ENCODE assay signal across 23 cellular contexts in genomic region chr3:188756241-188756640, GRCh38.
"Had no signal": no experiment of that assay in that cellular context is flagged by ENCODE, and none has a peak within 500 bp of the region (broad histone marks: within the 10 kb centered on the region; RNA-seq: fewer than 3 reads in every experiment).

No MANE protein-coding gene starts in this region.

- H3K4me3 Mint-ChIP-seq: activated CD4-positive, alpha-beta memory T cell treated with anti-CD3 and anti-CD28 coated beads for 36 hours; activated CD4-positive, alpha-beta T cell treated with anti-CD3 and anti-CD28 coated beads, Interleukin-2, amount 10 ng/mL, durations not matched to agents 7 days and 5 days; activated naive CD4-positive, alpha-beta T cell treated with anti-CD3 and anti-CD28 coated beads, Interleukin-2, amount 10 ng/mL, durations not matched to agents 7 days and 5 days; activated T-helper 17 cell treated with anti-CD3 and anti-CD28 coated beads, Interleukin-2, amount 50 U/mL, for 72 hours had no signal

- H3K27ac Mint-ChIP-seq: activated CD4-positive, alpha-beta memory T cell treated with anti-CD3 and anti-CD28 coated beads for 36 hours; activated CD4-positive, alpha-beta T cell treated with anti-CD3 and anti-CD28 coated beads, Interleukin-2, amount 10 ng/mL, durations not matched to agents 7 days and 5 days; activated naive CD4-positive, alpha-beta T cell treated with anti-CD3 and anti-CD28 coated beads, Interleukin-2, amount 10 ng/mL, durations not matched to agents 7 days and 5 days; activated T-helper 17 cell treated with anti-CD3 and anti-CD28 coated beads, Interleukin-2, amount 50 U/mL, for 72 hours had no signal

- DNase-seq: activated CD4-positive, alpha-beta memory T cell treated with anti-CD3 and anti-CD28 coated beads for 36 hours; activated CD4-positive, alpha-beta T cell treated with anti-CD3 and anti-CD28 coated beads, Interleukin-2, amount 10 ng/mL, durations not matched to agents 7 days and 5 days; activated CD4-positive, CD25-positive, alpha-beta regulatory T cell; activated CD8-positive, alpha-beta memory T cell treated with anti-CD3 and anti-CD28 coated beads for 24 hours; activated gamma-delta T cell; activated naive CD4-positive, alpha-beta T cell treated with anti-CD3 and anti-CD28 coated beads, Interleukin-2, amount 10 ng/mL, durations not matched to agents 7 days and 5 days; activated T-cell treated with anti-CD3 and anti-CD28 coated beads, Interleukin-2, amount 50 U/mL, for 48 hours; aorta; caudate nucleus; MM.1S; NCI-H1105 treated with DMSO at 0.1 percent for 48 hours; NCI-H1436 treated with DMSO at 0.1 percent for 48 hours; NCI-H187; NCI-H2081; NCI-H510A treated with DMSO at 0.1 percent for 48 hours; NCI-H69; NK-92 treated with Interleukin-12 subunit alpha and Interleukin-12 subunit beta, amount 100 ng/mL, for 24 hours; PC-9; SHP77 treated with DMSO at 0.1 percent for 48 hours; T-helper 2 cell; T1000 had no signal

- H3K27me3 ChIP-seq: breast epithelium had no signal

- H3K27me3 Mint-ChIP-seq: activated CD4-positive, alpha-beta memory T cell treated with anti-CD3 and anti-CD28 coated beads for 36 hours; activated CD4-positive, alpha-beta T cell treated with anti-CD3 and anti-CD28 coated beads, Interleukin-2, amount 10 ng/mL, durations not matched to agents 7 days and 5 days; activated naive CD4-positive, alpha-beta T cell treated with anti-CD3 and anti-CD28 coated beads, Interleukin-2, amount 10 ng/mL, durations not matched to agents 7 days and 5 days; activated T-helper 17 cell treated with anti-CD3 and anti-CD28 coated beads, Interleukin-2, amount 50 U/mL, for 72 hours had no signal

- H3K4me3 ChIP-seq: breast epithelium, PC-9 had no signal

- H3K9me3 Mint-ChIP-seq: activated CD4-positive, alpha-beta memory T cell treated with anti-CD3 and anti-CD28 coated beads for 36 hours; activated CD4-positive, alpha-beta T cell treated with anti-CD3 and anti-CD28 coated beads, Interleukin-2, amount 10 ng/mL, durations not matched to agents 7 days and 5 days; activated naive CD4-positive, alpha-beta T cell treated with anti-CD3 and anti-CD28 coated beads, Interleukin-2, amount 10 ng/mL, durations not matched to agents 7 days and 5 days; activated T-helper 17 cell treated with anti-CD3 and anti-CD28 coated beads, Interleukin-2, amount 50 U/mL, for 72 hours had no signal

- H2AFZ ChIP-seq: PC-9 had no signal

- H3K4me2 ChIP-seq: PC-9 had no signal

- ATAC-seq: activated T-helper 17 cell treated with anti-CD3 and anti-CD28 coated beads, Interleukin-2, amount 50 U/mL, for 72 hours had no signal

- H3K4me1 ChIP-seq: breast epithelium had no signal

- H3K27ac ChIP-seq: breast epithelium, PC-9 had no signal
